In the genomic region with DNA sequence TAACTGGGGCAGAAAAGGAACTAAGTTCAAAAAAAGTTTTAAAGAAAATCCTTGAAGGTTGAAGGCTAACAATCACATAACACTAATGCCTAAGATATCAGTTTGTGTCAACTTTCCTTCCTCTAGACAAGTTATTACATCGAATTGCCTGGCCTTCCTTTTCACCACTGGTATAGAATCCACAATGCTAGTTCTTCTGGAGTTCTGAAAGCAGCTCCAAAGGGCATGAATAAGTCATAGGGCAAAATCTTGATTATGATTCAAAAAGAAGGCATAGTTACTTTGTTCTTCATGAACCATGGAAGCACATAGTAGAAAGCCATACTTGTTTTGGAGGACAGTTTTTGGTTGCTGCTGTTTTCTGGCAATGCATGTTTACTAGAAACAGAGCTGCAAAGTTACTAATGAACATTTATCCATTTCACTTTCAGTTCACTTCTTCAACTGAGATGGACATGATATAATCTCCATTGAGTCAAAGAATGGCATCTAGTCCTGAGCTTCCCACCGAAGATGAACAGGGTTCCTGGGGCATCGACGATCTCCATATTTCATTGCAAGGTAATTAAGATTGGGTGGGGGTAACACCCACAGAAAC, we compare ENCODE assay signal across 12 cellular contexts. TPM values are rescaled to one million over a fixed set of nuclear protein-coding genes. Genes with fewer than 3 reads are reported as not detected.
A peak's percentile ranks its signal among the peaks of the same experiment; 100 is the strongest.
DNase-seq lines count a peak whose midpoint lies in the region; ATAC-seq and TF ChIP-seq lines count a peak whose summit lies in the region.
"Had no signal": no experiment of that assay in that cellular context is flagged by ENCODE, and none has a peak within 500 bp of the region (broad histone marks: within the 10 kb centered on the region; RNA-seq: fewer than 3 reads in every experiment).

No MANE protein-coding gene starts in this region.

- H3K18ac ChIP-seq in trophoblast cell (ENCODE audit: low read length) = no peak overlapping the region

- no peak for TF ChIP-seq POLR2A in upper lobe of left lung (IDR thresholded peaks at IDR 0.05)

- POLR2A ChIA-PET in A673 (lab: Charles Lee; ENCODE audit: low non-redundant PET) = no interaction called here

- CTCF ChIA-PET in activated naive CD4-positive, alpha-beta T cell treated with anti-CD3 and anti-CD28 coated beads, Interleukin-2, amount 10 ng/mL, durations not matched to agents 7 days and 5 days (lab: Charles Lee) = no interaction called here
- CTCF ChIA-PET in A673 (lab: Charles Lee) = no interaction called here

- no peak overlapping the region for H4K91ac ChIP-seq in trophoblast cell (ENCODE audit: low read depth, low read length)

- no peak overlapping the region for H3K14ac ChIP-seq in trophoblast cell (ENCODE audit: low read length)

- H2BK12ac ChIP-seq in trophoblast cell (ENCODE audit: low read length) = no peak overlapping the region

- no peak overlapping the region for H3K23ac ChIP-seq in trophoblast cell (ENCODE audit: low read length)

- no peak overlapping the region for H4K12ac ChIP-seq in trophoblast cell (ENCODE audit: low read depth, low read length)

- no peaks in the 10 kb centered on the region for H3K27me3 ChIP-seq in lower lobe of right lung (ENCODE audit: low read depth)
- no peaks in the 10 kb centered on the region for H3K27me3 ChIP-seq in upper lobe of left lung
- H3K27me3 ChIP-seq in A673 (replicated peaks; ENCODE audit: insufficient read depth, low read depth, low read length, poor library complexity) = no peaks in the 10 kb centered on the region
- no peaks in the 10 kb centered on the region for H3K27me3 ChIP-seq in trophoblast cell (ENCODE audit: insufficient read depth, low read length)
- H3K27me3 ChIP-seq: transverse colon had no signal

- peaks cover 51% of the 10 kb centered on the region for H3K4me1 Mint-ChIP-seq in activated naive CD4-positive, alpha-beta T cell treated with anti-CD3 and anti-CD28 coated beads, Interleukin-2, amount 10 ng/mL, durations not matched to agents 7 days and 5 days
- H3K4me1 Mint-ChIP-seq in activated naive CD8-positive, alpha-beta T cell treated with anti-CD3 and anti-CD28 coated beads, Interleukin-2, amount 50 U/mL, for 24 hours = peaks cover 36% of the 10 kb centered on the region

- intact Hi-C loops in lower lobe of right lung (cut with DNase I) = no loop called here
- intact Hi-C loops in sciatic nerve (cut with DNase I) = no loop called here
- intact Hi-C loops in A673 (cut with micrococcal nuclease; ENCODE audit: unreplicated experiment) = no loop called here

- no peaks in the 10 kb centered on the region for H3K79me1 ChIP-seq in trophoblast cell (ENCODE audit: low read length)

- H3K27ac Mint-ChIP-seq in activated naive CD4-positive, alpha-beta T cell treated with anti-CD3 and anti-CD28 coated beads, Interleukin-2, amount 10 ng/mL, durations not matched to agents 7 days and 5 days = peak overlapping the region; percentile 35
- H3K27ac Mint-ChIP-seq in activated naive CD8-positive, alpha-beta T cell treated with anti-CD3 and anti-CD28 coated beads, Interleukin-2, amount 50 U/mL, for 24 hours = no peak overlapping the region

- H3K4me1 ChIP-seq in lower lobe of right lung (peaks cover 21% of the 10 kb centered on the region), upper lobe of left lung (peaks cover 8 to 19% (median 14%) of the 10 kb centered on the region in 4 donors), A673 (ENCODE audit: insufficient read depth, low read length, poor library complexity, severe bottlenecking) (peaks cover 25% of the 10 kb centered on the region), trophoblast cell (ENCODE audit: control insufficient read depth in 1 of 2, insufficient read depth in 2 of 2, low read length in 2 of 2) (no peaks in the 10 kb centered on the region)

- H3K4me3 ChIP-seq in lower lobe of right lung (peak overlapping the region; percentile 2), upper lobe of left lung (peak overlapping the region in 3 of 4 donors; percentile 1 to 26 (median 19)), A673 (ENCODE audit: low read depth, low read length, poor library complexity, severe bottlenecking) (no peak overlapping the region), trophoblast cell (ENCODE audit: low read depth, low read length) (no peak overlapping the region)

- H3K9me3 ChIP-seq in lower lobe of right lung (no peaks in the 10 kb centered on the region), upper lobe of left lung (no peaks in the 10 kb centered on the region), A673 (ENCODE audit: low read depth, low read length, poor library complexity, severe bottlenecking) (peaks cover 7% of the 10 kb centered on the region), trophoblast cell (ENCODE audit: insufficient read depth, low read depth, low read length) (no peaks in the 10 kb centered on the region)
- H3K9me3 ChIP-seq: transverse colon had no signal

- H3K36me3 ChIP-seq in lower lobe of right lung = no peaks in the 10 kb centered on the region
- peaks cover 0 to 5% (median 0%) of the 10 kb centered on the region in 4 donors for H3K36me3 ChIP-seq in upper lobe of left lung
- no peaks in the 10 kb centered on the region for H3K36me3 ChIP-seq in A673 (ENCODE audit: insufficient read depth, low read length, poor library complexity, severe bottlenecking)
- no peaks in the 10 kb centered on the region for H3K36me3 ChIP-seq in trophoblast cell (ENCODE audit: control insufficient read depth in 1 of 2, insufficient read depth in 2 of 2, low read length in 2 of 2)
- H3K36me3 ChIP-seq: transverse colon had no signal

- no peaks in the 10 kb centered on the region for H3K79me2 ChIP-seq in trophoblast cell (ENCODE audit: control insufficient read depth, insufficient read depth, low read length, poor library complexity)

- no peak for TF ChIP-seq CTCF in lower lobe of right lung (IDR thresholded peaks at IDR 0.05)
- no peak for TF ChIP-seq CTCF in upper lobe of left lung (IDR thresholded peaks at IDR 0.05)
- TF ChIP-seq CTCF in A673 (conservative IDR thresholded peaks at IDR 0.05; ENCODE audit: low read depth, low read length) = no peak

- no TSS peak for BruUV-seq in A673 (replicated peaks; lab: Mats Ljungman, UMichigan)

- H3K27ac ChIP-seq in lower lobe of right lung (peak overlapping the region; percentile 25), upper lobe of left lung (peak overlapping the region in 2 of 4 donors; percentile 24 to 58), A673 (ENCODE audit: low read depth, low read length, poor library complexity, severe bottlenecking) (no peak overlapping the region), trophoblast cell (ENCODE audit: low read depth, low read length) (no peak overlapping the region)

- ATAC-seq in activated naive CD8-positive, alpha-beta T cell treated with anti-CD3 and anti-CD28 coated beads, Interleukin-2, amount 50 U/mL, for 24 hours = peak; percentile 61
- no peak for ATAC-seq in lower lobe of right lung
- no peak for ATAC-seq in upper lobe of left lung (ENCODE audit: low FRiP score in 2 of 2)
- no peak for ATAC-seq in sciatic nerve

- WGBS in upper lobe of left lung, 2 donors = 73 to 75% methylated on average over 4 of the region's 4 CpGs
- no CpG with 5 or more reads among the region's 4 CpGs for WGBS in trophoblast cell (ENCODE audit: extremely low coverage, insufficient coverage, insufficient read length)

- no peaks in the 10 kb centered on the region for H3K27me3 Mint-ChIP-seq in activated naive CD4-positive, alpha-beta T cell treated with anti-CD3 and anti-CD28 coated beads, Interleukin-2, amount 10 ng/mL, durations not matched to agents 7 days and 5 days
- H3K27me3 Mint-ChIP-seq in activated naive CD8-positive, alpha-beta T cell treated with anti-CD3 and anti-CD28 coated beads, Interleukin-2, amount 50 U/mL, for 24 hours = no peaks in the 10 kb centered on the region

- no peak for TF ChIP-seq EP300 in upper lobe of left lung (IDR thresholded peaks at IDR 0.05)

- no peak overlapping the region for H3K9ac ChIP-seq in trophoblast cell (ENCODE audit: low read length)

- peaks cover 58% of the 10 kb centered on the region for H3K36me3 Mint-ChIP-seq in activated naive CD4-positive, alpha-beta T cell treated with anti-CD3 and anti-CD28 coated beads, Interleukin-2, amount 10 ng/mL, durations not matched to agents 7 days and 5 days
- H3K36me3 Mint-ChIP-seq in activated naive CD8-positive, alpha-beta T cell treated with anti-CD3 and anti-CD28 coated beads, Interleukin-2, amount 50 U/mL, for 24 hours (ENCODE audit: low read depth) = peaks cover 5% of the 10 kb centered on the region

- H3K4ac ChIP-seq in trophoblast cell (ENCODE audit: low read depth, low read length) = no peak overlapping the region

- H3K4me2 ChIP-seq in trophoblast cell (ENCODE audit: low read length) = no peak overlapping the region

- no peaks in the 10 kb centered on the region for H3K9me3 Mint-ChIP-seq in activated naive CD4-positive, alpha-beta T cell treated with anti-CD3 and anti-CD28 coated beads, Interleukin-2, amount 10 ng/mL, durations not matched to agents 7 days and 5 days
- no peaks in the 10 kb centered on the region for H3K9me3 Mint-ChIP-seq in activated naive CD8-positive, alpha-beta T cell treated with anti-CD3 and anti-CD28 coated beads, Interleukin-2, amount 50 U/mL, for 24 hours

- H2BK120ac ChIP-seq in trophoblast cell (ENCODE audit: insufficient read depth, low read length, poor library complexity) = no peak overlapping the region

- H4K8ac ChIP-seq in trophoblast cell (ENCODE audit: low read depth, low read length) = no peak overlapping the region

- no peak for DNase-seq in activated naive CD4-positive, alpha-beta T cell treated with anti-CD3 and anti-CD28 coated beads, Interleukin-2, amount 10 ng/mL, durations not matched to agents 7 days and 5 days
- DNase-seq in activated naive CD4-positive, alpha-beta T cell treated with Interleukin-2 at 50 U/mL for 16 hours = no peak
- DNase-seq in activated naive CD8-positive, alpha-beta T cell treated with anti-CD3 and anti-CD28 coated beads, Interleukin-2, amount 50 U/mL, for 24 hours = no peak
- DNase-seq in lower lobe of right lung (no peak), upper lobe of left lung (no peak), sciatic nerve (ENCODE audit: low spot score) (no peak), A673 (ENCODE audit: low spot score) (no peak), trophoblast cell (no peak)
- DNase-seq: activated CD4-positive, CD25-positive, alpha-beta regulatory T cell treated with anti-CD3 and anti-CD28 coated beads, Interleukin-2, amount 50 U/mL, for 72 hours; NCI-H1930; stimulated activated CD4-positive, alpha-beta T cell treated with anti-CD3 and anti-CD28 coated beads, Interleukin-2, amount 100 ng/mL, for 24 hours; transverse colon had no signal

- H2AK5ac ChIP-seq in trophoblast cell (ENCODE audit: low read length) = no peak overlapping the region

- peak overlapping the region; percentile 27 for H3K4me3 Mint-ChIP-seq in activated naive CD4-positive, alpha-beta T cell treated with anti-CD3 and anti-CD28 coated beads, Interleukin-2, amount 10 ng/mL, durations not matched to agents 7 days and 5 days
- H3K4me3 Mint-ChIP-seq in activated naive CD8-positive, alpha-beta T cell treated with anti-CD3 and anti-CD28 coated beads, Interleukin-2, amount 50 U/mL, for 24 hours = peak overlapping the region; percentile 39

- no peak overlapping the region for H2AFZ ChIP-seq in trophoblast cell (ENCODE audit: insufficient read depth, low read length, poor library complexity)

- H2BK5ac ChIP-seq in trophoblast cell (ENCODE audit: low read depth, low read length, poor library complexity) = no peak overlapping the region

RNA-seq across cellular contexts. Expression of a gene that starts 56.0 kb away (rescaled TPM):
- total RNA-seq in lower lobe of right lung (129 TPM), upper lobe of left lung (100 to 1,000 TPM in 4 of 6 donors, 10 to 100 TPM in 2; 75.8 to 439 (median 234) TPM), sciatic nerve (172 TPM), A673 (2021) (68.2 and 79.9 TPM in 2 replicates)
- 25.0 TPM in 2 replicates for polyA plus RNA-seq in trophoblast cell (2013)

Comparison
In these comparisons a context has a peak if more than half of its experiments do, and no peak if none do; other contexts are left out.
1. H3K4me3 ChIP-seq: peak in lower lobe of right lung (single experiment) and upper lobe of left lung (3 of 4); none in A673 (single experiment) and trophoblast cell (single experiment).